Comparison of ENCODE assay signal across 8 cellular contexts in the genomic region with DNA sequence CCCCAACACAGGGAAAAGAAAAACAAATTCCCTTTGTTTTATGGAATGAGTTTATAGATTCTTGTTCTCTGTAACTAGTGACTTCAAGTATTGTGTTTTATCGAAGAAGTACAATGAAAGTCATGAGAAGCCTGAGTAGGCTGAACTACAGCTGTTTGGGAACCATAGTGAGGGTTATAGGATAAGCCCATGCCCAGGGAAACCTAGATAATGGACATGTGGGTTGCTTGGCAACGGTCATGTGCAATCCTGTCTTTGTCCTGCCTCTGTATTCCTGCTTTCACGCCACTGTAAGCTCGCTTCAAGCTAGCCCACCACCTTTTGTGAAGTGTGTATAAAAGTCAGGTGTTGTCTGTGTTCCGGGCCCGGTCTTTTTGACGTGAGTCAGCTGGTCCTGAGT.
DNase-seq lines count a peak whose midpoint lies in the region; ATAC-seq, FAIRE-seq and TF ChIP-seq lines count a peak whose summit lies in the region.
"Not testable (repeated sequence)": the region's sequence is repeated elsewhere in the genome, so short reads cannot be mapped to it uniquely, and the experiment has no call there.

No MANE protein-coding gene starts in this region.

- not testable (repeated sequence) for H3F3A ChIP-seq in neural cell (ENCODE audit: insufficient read depth, low read length, poor library complexity, severe bottlenecking)

- not testable (repeated sequence) for H3K9me2 ChIP-seq in neural cell (ENCODE audit: insufficient read depth, low read length)

- H4K20me1 ChIP-seq in GM12878 (ENCODE audit: control insufficient read depth, insufficient read depth); neural cell (ENCODE audit: insufficient read depth): not testable (repeated sequence)

- TSS peak; percentile 83 for BruUV-seq in GM12878 (replicated peaks; lab: Mats Ljungman, UMichigan)

- RAD21 ChIA-PET in GM12878 (lab: Charles Lee; ENCODE audit: unreplicated experiment), result interaction anchor here (1.3 kb wide), 1 partner anchor 8 kb away, joined by 5 read pairs; no protein-coding TSS in a partner anchor

- TF ChIP-seq EP300 in GM12878 (IDR thresholded peaks at IDR 0.05; ENCODE audit: borderline replicate concordance in 1 of 2, control insufficient read depth in 1 of 2, low read depth in 2 of 2, low read length in 2 of 2); neural cell (conservative IDR thresholded peaks at IDR 0.05; ENCODE audit: poor library complexity, severe bottlenecking): not testable (repeated sequence)

- DNase-seq in Ammon's horn (ENCODE audit: low spot score) (peak; percentile 11), SK-MEL-5 (ENCODE audit: low read depth, low spot score) (peak; percentile 61), islet precursor cell (peak; percentile 45)
- DNase-seq in GM12878 (ENCODE audit: low read depth, low spot score); esophagus squamous epithelium (lab: John Stamatoyannopoulos, UW): not testable (repeated sequence)

- H2AFZ ChIP-seq in GM12878 (ENCODE audit: control insufficient read depth, low read depth, low read length); neural cell (ENCODE audit: low read depth, low read length): not testable (repeated sequence)

- H3K4me2 ChIP-seq in GM12878 (ENCODE audit: control insufficient read depth, insufficient read depth), result peak overlapping the region; percentile 92
- not testable (repeated sequence) for H3K4me2 ChIP-seq in neural cell (ENCODE audit: low read length)

- 4% methylated on average over 7 of the region's 7 CpGs for WGBS in GM12878 (ENCODE audit: insufficient coverage, insufficient replicate concordance, low lambda C conversion rate, missing lambda C conversion rate)
- 11 to 14% methylated on average over 2 to 3 of the region's 7 CpGs for WGBS in esophagus squamous epithelium, 2 donors

- SMC1A ChIA-PET in GM12878 (lab: Charles Lee; ENCODE audit: uncharacterized antibody, unreplicated experiment), result interaction anchor here (1.9 kb wide), 1 partner anchor 9 kb away, joined by 6 read pairs; no protein-coding TSS in a partner anchor

- intact Hi-C loops in GM12878 (cut with micrococcal nuclease; ENCODE audit: unreplicated experiment); esophagus squamous epithelium (cut with DNase I): not testable (repeated sequence)

- not testable (repeated sequence) for H3K9me3 ChIP-seq in HEK293 (ENCODE audit: control insufficient read depth, insufficient read depth, low read depth, low read length); GM12878 (replicated peaks; ENCODE audit: control insufficient read depth, insufficient read depth, low read length); esophagus squamous epithelium; neural cell (ENCODE audit: low read length); stomach smooth muscle (ENCODE audit: control insufficient read depth in 2 of 2, low read length in 2 of 2)

- CTCF ChIA-PET in HEK293 (lab: Yijun Ruan, JAX); GM12878 (lab: Yijun Ruan, JAX): not testable (repeated sequence)

- TF ChIP-seq CTCF in HEK293 (tag by site-specific recombination; IDR thresholded peaks at IDR 0.05); GM12878 (IDR thresholded peaks at IDR 0.05 in 2 of 3, conservative IDR thresholded peaks at IDR 0.05 in 1 of 3; ENCODE audit: control insufficient read depth in 2 of 3, extremely low read depth in 1 of 3, insufficient read depth in 1 of 3, low read depth in 3 of 3, low read length in 3 of 3); esophagus squamous epithelium (IDR thresholded peaks at IDR 0.05); neural cell (IDR thresholded peaks at IDR 0.05; ENCODE audit: poor library complexity, severe bottlenecking): not testable (repeated sequence)

- in situ Hi-C loops in SK-MEL-5 (cut with HindIII; ENCODE audit: low pct_unique_long_range_greater_than_20kb, low sequenced_read_pairs); GM12878 (cut with MboI): not testable (repeated sequence)

- TF ChIP-seq POLR2A in GM12878 (IDR thresholded peaks at IDR 0.05; ENCODE audit: low read depth, low read length); esophagus squamous epithelium (IDR thresholded peaks at IDR 0.05): not testable (repeated sequence)

- not testable (repeated sequence) for FAIRE-seq in GM12878 (lab: Jason Lieb, UNC)

- peak overlapping the region; percentile 39 for H3K4me3 ChIP-seq in HEK293 (ENCODE audit: low read depth, low read length)
- H3K4me3 ChIP-seq in GM12878, result peak overlapping the region; percentile 34; the same call in 1 of the 2 replicates
- peak overlapping the region in 2 of 4 donors; percentile 26 to 50 for H3K4me3 ChIP-seq in esophagus squamous epithelium
- H3K4me3 ChIP-seq in neural cell (ENCODE audit: low read length), result not testable (repeated sequence)
- peak overlapping the region in 1 of 2 donors; percentile 61 for H3K4me3 ChIP-seq in stomach smooth muscle (ENCODE audit: low read length in 2 of 2)

- not testable (repeated sequence) for H3K36me3 ChIP-seq in HEK293 (ENCODE audit: control insufficient read depth in 2 of 2, insufficient read depth in 1 of 2, low read length in 2 of 2); GM12878 (ENCODE audit: control insufficient read depth in 2 of 2, insufficient read depth in 2 of 2, low read length in 1 of 2); esophagus squamous epithelium; neural cell (ENCODE audit: insufficient read depth, low read length); stomach smooth muscle (ENCODE audit: control insufficient read depth in 2 of 2, insufficient read depth in 2 of 2, low read length in 2 of 2)

- POLR2A ChIA-PET in HEK293 (lab: Yijun Ruan, JAX), result interaction anchor here (1.2 kb wide), 1 partner anchor 8 kb away, joined by 4 read pairs; no protein-coding TSS in a partner anchor
- POLR2A ChIA-PET in GM12878 (lab: Charles Lee), result not testable (repeated sequence)

- H3K27me3 ChIP-seq in GM12878 (replicated peaks in 1 of 2; ENCODE audit: control insufficient read depth in 2 of 2, insufficient read depth in 2 of 2, low read length in 1 of 2); esophagus squamous epithelium; neural cell (ENCODE audit: insufficient read depth, low read depth, low read length); stomach smooth muscle (ENCODE audit: control insufficient read depth in 1 of 2, insufficient read depth in 2 of 2, low read length in 2 of 2): not testable (repeated sequence)

- H3K27ac ChIP-seq in HEK293 (ENCODE audit: extremely low read depth, low read depth, low read length); neural cell (ENCODE audit: low read length): not testable (repeated sequence)
- H3K27ac ChIP-seq in GM12878 (ENCODE audit: control insufficient read depth, insufficient read depth) (peak overlapping the region; percentile 63), esophagus squamous epithelium (peak overlapping the region; percentile 39 to 81 (median 76)), stomach smooth muscle (ENCODE audit: low read length) (peak overlapping the region; percentile 71)

- H3K9ac ChIP-seq in GM12878 (ENCODE audit: control insufficient read depth, insufficient read depth, low read length), result peak overlapping the region; percentile 67; the same call in 1 of the 2 replicates
- H3K9ac ChIP-seq in neural cell (ENCODE audit: low read length); stomach smooth muscle (ENCODE audit: low read length in 2 of 2): not testable (repeated sequence)

- ATAC-seq in GM12878, result not testable (repeated sequence)

- TF ChIP-seq RAD21 in GM12878 (IDR thresholded peaks at IDR 0.05; ENCODE audit: insufficient read depth, low read depth, low read length); neural cell (conservative IDR thresholded peaks at IDR 0.05): not testable (repeated sequence)

- H3K4me1 ChIP-seq in HEK293 (ENCODE audit: control insufficient read depth, insufficient read depth, low read length); GM12878 (ENCODE audit: control insufficient read depth, insufficient read depth, low read length); esophagus squamous epithelium; stomach smooth muscle (ENCODE audit: control insufficient read depth, insufficient read depth, low read length): not testable (repeated sequence)

- not testable (repeated sequence) for H3K79me2 ChIP-seq in GM12878 (ENCODE audit: control insufficient read depth, insufficient read depth, low read length); neural cell (replicated peaks; ENCODE audit: insufficient read depth, low read length)

TF ChIP-seq in neural cell, 6 proteins besides CTCF, POLR2A, EP300 and RAD21:
- TF ChIP-seq POLR2AphosphoS5 (IDR thresholded peaks at IDR 0.05), result peak; percentile 56
